ENCODE assay signal across 8 cellular contexts in genomic region chr4:78938868-78939666, GRCh38. TPM values are rescaled to one million over a fixed set of nuclear protein-coding genes. Genes with fewer than 3 reads are reported as not detected.
A peak's percentile ranks its signal among the peaks of the same experiment; 100 is the strongest.
DNase-seq lines count a peak whose midpoint lies in the region; ATAC-seq lines count a peak whose summit lies in the region.

PAQR3 (minus strand) TSS chr4:78939438; CDS start chr4:78939224, 214 bp downstream.

- intact Hi-C loops in sciatic nerve (cut with DNase I), result no loop called here

- ATAC-seq in HG02943 (IDR thresholded peaks at IDR 0.05; ENCODE audit: low read depth, unreplicated experiment) (peak; percentile 91), sciatic nerve (peak; percentile 98)

- peak; percentile 54 to 79 for DNase-seq in NCI-H187 (lab: John Stamatoyannopoulos, UW)
- no peak for DNase-seq in NCI-H187 treated with DMSO at 0.1 percent for 48 hours (lab: John Stamatoyannopoulos, UW)
- peak; percentile 72 to 84 for DNase-seq in NCI-H1930 (lab: John Stamatoyannopoulos, UW)
- peak; percentile 64 for DNase-seq in T1000 (lab: John Stamatoyannopoulos, UW)
- peak; percentile 96 for DNase-seq in astrocyte of the hippocampus (ENCODE audit: low read depth, low spot score)
- DNase-seq in hypothalamus (lab: John Stamatoyannopoulos, UW), result peak in 50 of 51 donors; percentile 25 to 86 (median 68)
- DNase-seq in sciatic nerve (ENCODE audit: low spot score), result peak; percentile 92

RNA-seq across cellular contexts. Expression of gene PAQR3, which starts in this region (rescaled TPM):
- 20.1 TPM for total RNA-seq in sciatic nerve
